In the genomic region with DNA sequence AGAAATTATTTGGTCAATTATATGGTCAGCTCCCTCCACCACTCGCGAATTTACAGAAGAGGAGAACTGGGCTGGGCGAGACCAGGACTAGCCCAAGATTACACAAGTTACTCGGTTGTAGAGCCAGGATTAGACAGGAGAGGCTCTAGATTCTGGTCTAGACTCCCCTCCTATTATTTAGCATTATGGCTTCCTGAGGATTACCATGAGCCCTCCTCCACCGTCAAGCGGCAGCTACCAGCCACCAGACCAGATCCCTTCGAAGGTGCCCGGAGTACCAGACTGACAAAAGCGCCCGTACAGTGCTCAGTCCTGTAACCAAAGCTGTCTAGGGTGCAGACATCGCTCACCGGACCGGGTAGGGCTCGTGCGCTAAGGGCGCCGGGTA, we compare ENCODE assay signal across 9 cellular contexts. TPM values are rescaled to one million over a fixed set of nuclear protein-coding genes. Genes with fewer than 3 reads are reported as not detected.
DNase-seq lines count a peak whose midpoint lies in the region; ATAC-seq and TF ChIP-seq lines count a peak whose summit lies in the region.
"Had no signal": no experiment of that assay in that cellular context is flagged by ENCODE, and none has a peak within 500 bp of the region (broad histone marks: within the 10 kb centered on the region; RNA-seq: fewer than 3 reads in every experiment).

No MANE protein-coding gene starts in this region.

- no peaks in the 10 kb centered on the region for H3K9me3 ChIP-seq in SK-N-SH
- no peaks in the 10 kb centered on the region for H3K9me3 ChIP-seq in hepatocyte (ENCODE audit: low read depth)

- POLR2A ChIA-PET in SK-N-SH (lab: Yijun Ruan, JAX) = no interaction called here

- CTCF ChIA-PET in SK-N-SH (lab: Yijun Ruan, JAX) = interaction anchor here (0.7 to 1.4 kb wide), 2 partner anchors 10 to 60 kb away, joined by 4 to 5 read pairs; no protein-coding TSS in a partner anchor

- no peak for TF ChIP-seq RAD21 in SK-N-SH (IDR thresholded peaks at IDR 0.05; ENCODE audit: low read length)

- no peaks in the 10 kb centered on the region for H3K36me3 ChIP-seq in SK-N-SH (replicated peaks in 1 of 2; ENCODE audit: control insufficient read depth in 1 of 2, insufficient read depth in 2 of 2, low read length in 1 of 2)
- H3K36me3 ChIP-seq in hepatocyte (replicated peaks; ENCODE audit: insufficient read depth, low read depth) = no peaks in the 10 kb centered on the region

- ATAC-seq in GM18502 (IDR thresholded peaks at IDR 0.05; ENCODE audit: poor library complexity, unreplicated experiment) = peak; percentile 19
- no peak for ATAC-seq in GM19351 (IDR thresholded peaks at IDR 0.05; ENCODE audit: unreplicated experiment)

- H3K4me3 ChIP-seq in SK-N-SH (ENCODE audit: low read depth in 2 of 2, low read length in 1 of 2) (peak overlapping the region; percentile 43; a peak in 3 of 4 replicates), hepatocyte (peak overlapping the region; percentile 29), skin epidermis (peak overlapping the region in 6 of 7 experiments; percentile 21 to 47 (median 35))

- H3K4me2 ChIP-seq in SK-N-SH (no peak overlapping the region), hepatocyte (peak overlapping the region; percentile 79)

- no peaks in the 10 kb centered on the region for H3F3A ChIP-seq in SK-N-SH (replicated peaks; ENCODE audit: insufficient read depth)

- WGBS in SK-N-SH (ENCODE audit: low lambda C conversion rate) = 40% methylated on average over 17 of the region's 17 CpGs
- WGBS in hepatocyte (ENCODE audit: low lambda C conversion rate, missing lambda C conversion rate) = 19% methylated on average over 17 of the region's 17 CpGs

- DNase-seq in SK-N-SH = no peak
- DNase-seq in hepatocyte (ENCODE audit: low spot score) = no peak
- DNase-seq in NCI-H2107 (lab: John Stamatoyannopoulos, UW) = no peak
- no peak for DNase-seq in mesenteric fat pad (ENCODE audit: low spot score)
- DNase-seq: foreskin melanocyte had no signal

- H2AFZ ChIP-seq in SK-N-SH (ENCODE audit: low read depth) (no peak overlapping the region), hepatocyte (no peak overlapping the region)

- H3K9ac ChIP-seq in SK-N-SH = no peak overlapping the region

- TF ChIP-seq EP300 in SK-N-SH (IDR thresholded peaks at IDR 0.05; ENCODE audit: borderline replicate concordance in 1 of 2, low read depth in 1 of 2, low read length in 1 of 2) = no peak

- H4K20me1 ChIP-seq in SK-N-SH (ENCODE audit: insufficient read depth) (no peaks in the 10 kb centered on the region), hepatocyte (ENCODE audit: insufficient read depth, poor library complexity, severe bottlenecking) (no peaks in the 10 kb centered on the region)

- H3K9me2 ChIP-seq in SK-N-SH = no peaks in the 10 kb centered on the region
- no peaks in the 10 kb centered on the region for H3K9me2 ChIP-seq in hepatocyte (replicated peaks; ENCODE audit: insufficient read depth)

- peaks cover 0 to 5% of the 10 kb centered on the region in 2 experiments; a peak in 1 of 4 replicates for H3K4me1 ChIP-seq in SK-N-SH (ENCODE audit: control insufficient read depth in 1 of 2, insufficient read depth in 2 of 2, low read depth in 1 of 2, low read length in 1 of 2)
- H3K4me1 ChIP-seq in hepatocyte (ENCODE audit: insufficient read depth) = no peaks in the 10 kb centered on the region

- H3K27me3 ChIP-seq in SK-N-SH (ENCODE audit: insufficient read depth) (peaks cover 49% of the 10 kb centered on the region), hepatocyte (peaks cover 83% of the 10 kb centered on the region)

- TF ChIP-seq CTCF in SK-N-SH (IDR thresholded peaks at IDR 0.05) (no peak), hepatocyte (IDR thresholded peaks at IDR 0.05; ENCODE audit: poor library complexity) (no peak)

- no peaks in the 10 kb centered on the region for H3K79me2 ChIP-seq in SK-N-SH (ENCODE audit: insufficient read depth)
- H3K79me2 ChIP-seq in hepatocyte = no peaks in the 10 kb centered on the region

- H3K27ac ChIP-seq in SK-N-SH (ENCODE audit: low read depth in 2 of 2, low read length in 1 of 2) (no peak overlapping the region), hepatocyte (no peak overlapping the region), skin epidermis (no peak overlapping the region)

TF ChIP-seq in SK-N-SH, 30 proteins besides CTCF, POLR2A, EP300 and RAD21:
- TF ChIP-seq POLR2AphosphoS5 (IDR thresholded peaks at IDR 0.05; ENCODE audit: low read depth, low read length) = no peak
- no peak for TF ChIP-seq JUND (IDR thresholded peaks at IDR 0.05)
- no peak for TF ChIP-seq MEF2A (IDR thresholded peaks at IDR 0.05; ENCODE audit: borderline replicate concordance, low read depth)
- TF ChIP-seq YY1 (IDR thresholded peaks at IDR 0.05; ENCODE audit: low read depth) = no peak
- TF ChIP-seq TCF12 (IDR thresholded peaks at IDR 0.05) = no peak
- no peak for TF ChIP-seq NRF1 (IDR thresholded peaks at IDR 0.05; ENCODE audit: low read depth, low read length)
- TF ChIP-seq, protein P1, sequence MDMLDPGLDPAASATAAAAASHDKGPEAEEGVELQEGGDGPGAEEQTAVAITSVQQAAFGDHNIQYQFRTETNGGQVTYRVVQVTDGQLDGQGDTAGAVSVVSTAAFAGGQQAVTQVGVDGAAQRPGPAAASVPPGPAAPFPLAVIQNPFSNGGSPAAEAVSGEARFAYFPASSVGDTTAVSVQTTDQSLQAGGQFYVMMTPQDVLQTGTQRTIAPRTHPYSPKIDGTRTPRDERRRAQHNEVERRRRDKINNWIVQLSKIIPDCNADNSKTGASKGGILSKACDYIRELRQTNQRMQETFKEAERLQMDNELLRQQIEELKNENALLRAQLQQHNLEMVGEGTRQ (IDR thresholded peaks at IDR 0.05; ENCODE audit: borderline replicate concordance, low read depth, low read length) = no peak
TF ChIP-seq in SK-N-SH: peak in this region for 0.

RNA-seq across cellular contexts. Expression of a gene that starts 0.5 kb away (rescaled TPM):
- polyA plus RNA-seq in SK-N-SH (2012; rRNA removed) (not detected in 2 replicates), hepatocyte (not detected in 2 replicates)
- not detected in 2 replicates for polyA plus RNA-seq in SK-N-SH (2012; cell fraction: cytosol; rRNA removed)
- polyA plus RNA-seq in SK-N-SH (2012; cell fraction: nucleus; rRNA removed) = 0.07 TPM in 1 of 2 replicates, not detected in the other
- total RNA-seq in hepatocyte (not detected in 2 replicates), mesenteric fat pad (not detected)
- total RNA-seq: T-helper 2 cell treated with Interferon-gamma antibody and Interleukin-4, amounts not matched to agents 100 ng/mL and 5 ng/mL, for 36 hours had no signal

RNA-seq across cellular contexts. Expression of a gene that starts 28.1 kb away (rescaled TPM):
- polyA plus RNA-seq in SK-N-SH (2012; rRNA removed) (3.2 and 3.5 TPM in 2 replicates), hepatocyte (7.3 and 7.7 TPM in 2 replicates)
- 4.2 and 4.8 TPM in 2 replicates for polyA plus RNA-seq in SK-N-SH (2012; cell fraction: cytosol; rRNA removed)
- polyA plus RNA-seq in SK-N-SH (2012; cell fraction: nucleus; rRNA removed) = 2.8 and 3.3 TPM in 2 replicates
- total RNA-seq in hepatocyte (4.0 and 4.2 TPM in 2 replicates), mesenteric fat pad (12.3 TPM)
